24 cellular contexts compared by ENCODE assay signal in the genomic region with DNA sequence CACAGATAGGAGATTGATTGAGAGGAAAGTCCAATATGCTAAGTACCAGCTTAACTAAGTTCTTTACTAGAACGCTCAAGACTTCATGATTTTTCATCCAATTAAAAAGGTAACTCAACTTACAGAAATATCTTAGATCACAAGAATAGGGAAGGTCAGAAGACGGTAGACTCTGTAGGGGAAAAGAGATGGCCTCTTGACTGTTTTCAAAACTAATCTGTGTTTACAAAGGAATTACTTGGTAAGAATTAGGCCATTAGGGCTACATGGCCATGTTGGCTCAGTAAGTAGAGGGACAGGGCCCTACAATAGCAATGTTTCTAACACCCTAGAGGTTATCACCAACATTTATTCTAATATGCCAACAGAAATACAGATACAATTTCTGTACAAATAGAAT.
DNase-seq lines count a peak whose midpoint lies in the region; ATAC-seq and TF ChIP-seq lines count a peak whose summit lies in the region.
"Had no signal": no experiment of that assay in that cellular context is flagged by ENCODE, and none has a peak within 500 bp of the region (broad histone marks: within the 10 kb centered on the region; RNA-seq: fewer than 3 reads in every experiment).

No MANE protein-coding gene starts in this region.

- intact Hi-C loops in psoas muscle (cut with DNase I): no loop called here

- no peaks in the 10 kb centered on the region for H3K9me3 Mint-ChIP-seq in activated naive CD8-positive, alpha-beta T cell (ENCODE audit: low read depth)
- no peaks in the 10 kb centered on the region for H3K9me3 Mint-ChIP-seq in activated naive CD8-positive, alpha-beta T cell treated with anti-CD3 and anti-CD28 coated beads for 36 hours
- H3K9me3 Mint-ChIP-seq: CD4-positive, alpha-beta memory T cell; IgD-negative memory B cell; WTC11 had no signal

- peaks cover 6% of the 10 kb centered on the region for H3K4me1 Mint-ChIP-seq in activated naive CD8-positive, alpha-beta T cell (ENCODE audit: low read depth)
- H3K4me1 Mint-ChIP-seq in activated naive CD8-positive, alpha-beta T cell treated with anti-CD3 and anti-CD28 coated beads for 36 hours: peaks cover 12% of the 10 kb centered on the region

- H3K27ac Mint-ChIP-seq in activated naive CD8-positive, alpha-beta T cell: peak overlapping the region; percentile 11
- no peak overlapping the region for H3K27ac Mint-ChIP-seq in activated naive CD8-positive, alpha-beta T cell treated with anti-CD3 and anti-CD28 coated beads for 36 hours
- H3K27ac Mint-ChIP-seq: activated CD8-positive, alpha-beta memory T cell treated with anti-CD3 and anti-CD28 coated beads, Interleukin-2, amount 10 ng/mL, durations not matched to agents 7 days and 5 days; IgD-negative memory B cell; WTC11 had no signal

- no peak for DNase-seq in activated naive CD8-positive, alpha-beta T cell treated with anti-CD3 and anti-CD28 coated beads for 36 hours
- no peak for DNase-seq in hepatocyte (ENCODE audit: low spot score)
- no peak for DNase-seq in psoas muscle
- DNase-seq in upper lobe of left lung: no peak
- DNase-seq in pons (ENCODE audit: low spot score): no peak
- no peak for DNase-seq in HPDE6-E6E7 (ENCODE audit: extremely low spot score)
- DNase-seq: activated CD8-positive, alpha-beta memory T cell treated with anti-CD3 and anti-CD28 coated beads, Interleukin-2, amount 10 ng/mL, durations not matched to agents 7 days and 5 days; activated T-cell treated with anti-CD3 and anti-CD28 coated beads, Interleukin-2, amount 50 U/mL, for 48 hours; brain microvascular endothelial cell; CD4-positive, alpha-beta memory T cell; effector CD4-positive, alpha-beta T cell; EL; NCI-H1092; NCI-H1694 treated with DMSO at 0.1 percent for 48 hours; NCI-H526; PC-9; Right ventricle myocardium superior; T1000 had no signal

- H3K27me3 Mint-ChIP-seq in activated naive CD8-positive, alpha-beta T cell: no peaks in the 10 kb centered on the region
- no peaks in the 10 kb centered on the region for H3K27me3 Mint-ChIP-seq in activated naive CD8-positive, alpha-beta T cell treated with anti-CD3 and anti-CD28 coated beads for 36 hours
- H3K27me3 Mint-ChIP-seq: activated CD8-positive, alpha-beta memory T cell treated with anti-CD3 and anti-CD28 coated beads, Interleukin-2, amount 10 ng/mL, durations not matched to agents 7 days and 5 days; CD4-positive, alpha-beta memory T cell; IgD-negative memory B cell had no signal

- H3K36me3 Mint-ChIP-seq in activated naive CD8-positive, alpha-beta T cell: peaks cover 29% of the 10 kb centered on the region
- H3K36me3 Mint-ChIP-seq in activated naive CD8-positive, alpha-beta T cell treated with anti-CD3 and anti-CD28 coated beads for 36 hours: peaks cover 23% of the 10 kb centered on the region

- peaks cover 22% of the 10 kb centered on the region for H3K4me1 ChIP-seq in hepatocyte (ENCODE audit: insufficient read depth)
- peaks cover 21% of the 10 kb centered on the region for H3K4me1 ChIP-seq in psoas muscle
- peaks cover 4 to 9% (median 5%) of the 10 kb centered on the region in 4 donors for H3K4me1 ChIP-seq in upper lobe of left lung

- no peaks in the 10 kb centered on the region for H3K9me3 ChIP-seq in hepatocyte (ENCODE audit: low read depth)
- H3K9me3 ChIP-seq in psoas muscle: no peaks in the 10 kb centered on the region
- H3K9me3 ChIP-seq in upper lobe of left lung: no peaks in the 10 kb centered on the region

- ATAC-seq in psoas muscle (no peak), upper lobe of left lung (ENCODE audit: low FRiP score in 2 of 2) (no peak), GM21528 (IDR thresholded peaks at IDR 0.05; ENCODE audit: low FRiP score, unreplicated experiment) (no peak)
- ATAC-seq: activated CD8-positive, alpha-beta memory T cell treated with anti-CD3 and anti-CD28 coated beads, Interleukin-2, amount 10 ng/mL, durations not matched to agents 7 days and 5 days; GM12878; WTC11 had no signal

- H3K4me3 Mint-ChIP-seq in activated naive CD8-positive, alpha-beta T cell: no peak overlapping the region
- no peak overlapping the region for H3K4me3 Mint-ChIP-seq in activated naive CD8-positive, alpha-beta T cell treated with anti-CD3 and anti-CD28 coated beads for 36 hours
- H3K4me3 Mint-ChIP-seq: activated CD8-positive, alpha-beta memory T cell treated with anti-CD3 and anti-CD28 coated beads, Interleukin-2, amount 10 ng/mL, durations not matched to agents 7 days and 5 days; IgD-negative memory B cell; WTC11 had no signal

- no peak for TF ChIP-seq POLR2A in upper lobe of left lung (IDR thresholded peaks at IDR 0.05)

- H2AFZ ChIP-seq in hepatocyte: no peak overlapping the region
- H2AFZ ChIP-seq: GM23248, PC-9 had no signal

- TF ChIP-seq EP300 in upper lobe of left lung (IDR thresholded peaks at IDR 0.05): no peak

- H3K27me3 ChIP-seq in hepatocyte (no peaks in the 10 kb centered on the region), psoas muscle (ENCODE audit: insufficient read depth in 3 of 3, low read length in 2 of 3) (no peaks in the 10 kb centered on the region), upper lobe of left lung (no peaks in the 10 kb centered on the region)
- H3K27me3 ChIP-seq: brain microvascular endothelial cell had no signal

- no peaks in the 10 kb centered on the region for H3K36me3 ChIP-seq in hepatocyte (replicated peaks; ENCODE audit: insufficient read depth, low read depth)
- peaks cover 0 to 15% of the 10 kb centered on the region in 2 donors for H3K36me3 ChIP-seq in psoas muscle (ENCODE audit: insufficient read depth in 1 of 2, low read depth in 1 of 2)
- H3K36me3 ChIP-seq in upper lobe of left lung: peaks cover 0 to 5% (median 0%) of the 10 kb centered on the region in 4 donors
- H3K36me3 ChIP-seq: brain microvascular endothelial cell had no signal

- no peak overlapping the region for H3K4me2 ChIP-seq in hepatocyte
- H3K4me2 ChIP-seq: PC-9 had no signal

- peak overlapping the region; percentile 24 for H3K27ac ChIP-seq in hepatocyte
- peak overlapping the region; percentile 44 for H3K27ac ChIP-seq in psoas muscle
- peak overlapping the region in 3 of 4 donors; percentile 47 to 60 (median 53) for H3K27ac ChIP-seq in upper lobe of left lung
- H3K27ac ChIP-seq: brain microvascular endothelial cell, PC-9 had no signal

- H4K20me1 ChIP-seq in hepatocyte (ENCODE audit: insufficient read depth, poor library complexity, severe bottlenecking): no peaks in the 10 kb centered on the region

- H3K9me2 ChIP-seq in hepatocyte (replicated peaks; ENCODE audit: insufficient read depth): no peaks in the 10 kb centered on the region

- no peaks in the 10 kb centered on the region for H3K79me2 ChIP-seq in hepatocyte

- 77% methylated on average over 2 of the region's 2 CpGs for WGBS in hepatocyte (ENCODE audit: low lambda C conversion rate, missing lambda C conversion rate)
- WGBS in psoas muscle, 3 donors: 98 to 100% (median 99%) methylated on average over 2 of the region's 2 CpGs
- WGBS in upper lobe of left lung, 2 donors: 94 to 96% methylated on average over 2 of the region's 2 CpGs

- H3K4me3 ChIP-seq in hepatocyte (no peak overlapping the region), psoas muscle (no peak overlapping the region), upper lobe of left lung (no peak overlapping the region)
- H3K4me3 ChIP-seq: GM12878, GM23248, PC-9 had no signal

- no peak for TF ChIP-seq CTCF in hepatocyte (IDR thresholded peaks at IDR 0.05; ENCODE audit: poor library complexity)
- TF ChIP-seq CTCF in psoas muscle (IDR thresholded peaks at IDR 0.05): no peak
- TF ChIP-seq CTCF in upper lobe of left lung (IDR thresholded peaks at IDR 0.05): no peak
